ENCODE assay signal across 12 cellular contexts in the genomic region with DNA sequence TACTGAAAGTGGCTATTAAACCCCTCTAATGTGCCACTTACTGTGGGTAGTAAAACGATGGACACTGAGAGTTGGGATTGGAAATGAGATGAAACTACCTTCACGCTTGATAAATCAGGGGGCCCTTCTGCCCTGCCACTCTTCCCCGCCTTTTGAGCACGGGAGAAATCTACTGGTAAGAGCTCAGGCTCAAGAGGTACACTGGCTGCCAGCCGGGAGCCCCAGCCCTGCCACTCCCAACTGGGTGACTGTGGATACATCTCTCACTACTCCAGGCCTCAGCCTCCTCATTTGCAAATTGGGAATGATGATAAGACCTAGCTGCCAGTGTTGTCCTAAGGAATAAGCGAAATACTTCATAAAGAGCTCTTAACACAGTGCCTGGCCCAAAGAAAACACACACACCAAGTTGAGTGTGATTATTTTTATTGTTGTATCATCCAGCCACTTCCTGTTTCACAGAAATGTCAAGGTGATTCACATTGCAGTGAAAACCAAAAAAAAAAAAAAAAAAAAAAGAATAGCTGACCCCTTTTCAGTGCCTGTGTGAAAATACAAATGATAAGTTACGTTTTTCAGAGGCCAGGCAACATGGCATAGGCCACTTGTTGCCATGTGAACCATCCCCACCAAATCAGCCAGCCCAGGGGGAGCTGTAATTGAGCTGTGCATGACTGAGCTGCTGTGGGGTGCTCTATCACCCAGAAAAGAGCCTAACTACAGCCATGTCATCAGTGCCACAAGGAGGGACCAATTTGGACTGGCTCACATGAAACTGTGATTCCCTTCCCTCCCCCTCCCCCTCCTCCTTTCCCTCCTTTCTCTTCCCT. TPM values are rescaled to one million over a fixed set of nuclear protein-coding genes. Genes with fewer than 3 reads are reported as not detected.
DNase-seq lines count a peak whose midpoint lies in the region; ATAC-seq and TF ChIP-seq lines count a peak whose summit lies in the region.
"Had no signal": no experiment of that assay in that cellular context is flagged by ENCODE, and none has a peak within 500 bp of the region (broad histone marks: within the 10 kb centered on the region; RNA-seq: fewer than 3 reads in every experiment).

No MANE protein-coding gene starts in this region.

- peak overlapping the region; percentile 65 for H3K27ac ChIP-seq in CD4-positive, alpha-beta memory T cell (ENCODE audit: low read depth, low read length)
- H3K27ac ChIP-seq in adrenal gland (peak overlapping the region in 3 of 5 donors; percentile 52 to 74 (median 70)), substantia nigra (ENCODE audit: low read depth, low read length, poor library complexity, severe bottlenecking) (no peak overlapping the region)
- H3K27ac ChIP-seq: SK-N-MC had no signal

- H3K9me3 ChIP-seq in CD4-positive, alpha-beta memory T cell (ENCODE audit: control insufficient read depth in 1 of 2, low read length in 2 of 2), result no peaks in the 10 kb centered on the region
- no peaks in the 10 kb centered on the region for H3K9me3 ChIP-seq in adrenal gland (replicated peaks in 1 of 3)

- TF ChIP-seq CTCF in adrenal gland (IDR thresholded peaks at IDR 0.05) (no peak), natural killer cell (IDR thresholded peaks at IDR 0.05) (no peak)

- peak overlapping the region; percentile 63 to 89 (median 78) for H3K4me3 Mint-ChIP-seq in CD4-positive, alpha-beta memory T cell
- peak overlapping the region; percentile 78 for H3K4me3 Mint-ChIP-seq in natural killer cell

- peak in 4 of 5 donors; percentile 48 to 77 (median 52) for DNase-seq in CD4-positive, alpha-beta memory T cell
- DNase-seq in NCI-H187 (lab: John Stamatoyannopoulos, UW) (peak; percentile 22 to 59), adrenal gland (no peak), natural killer cell (peak; percentile 70), NCI-H1105 treated with DMSO at 0.1 percent for 48 hours (lab: John Stamatoyannopoulos, UW) (no peak), substantia nigra (lab: John Stamatoyannopoulos, UW) (no peak)
- DNase-seq: anterior cingulate cortex, NCI-H146 had no signal

- H3K36me3 ChIP-seq in CD4-positive, alpha-beta memory T cell (ENCODE audit: insufficient read depth, low read length), result no peaks in the 10 kb centered on the region
- no peaks in the 10 kb centered on the region for H3K36me3 ChIP-seq in adrenal gland (replicated peaks in 1 of 2)

- H3K4me1 ChIP-seq in CD4-positive, alpha-beta memory T cell (ENCODE audit: insufficient read depth, low read length), result peaks cover 62% of the 10 kb centered on the region
- H3K4me1 ChIP-seq in adrenal gland (replicated peaks in 1 of 2), result peaks cover 27 to 42% of the 10 kb centered on the region in 2 donors

- H3K4me3 ChIP-seq in CD4-positive, alpha-beta memory T cell (ENCODE audit: low read length in 2 of 2), result peak overlapping the region in 1 of 2 donors; percentile 2
- H3K4me3 ChIP-seq in adrenal gland, result no peak overlapping the region
- H3K4me3 ChIP-seq: SK-N-MC had no signal

- H3K27me3 Mint-ChIP-seq in CD4-positive, alpha-beta memory T cell, result peaks cover 0 to 3% of the 10 kb centered on the region in 2 donors
- H3K27me3 Mint-ChIP-seq in natural killer cell (ENCODE audit: low read depth in 2 of 2), result no peaks in the 10 kb centered on the region

- peak overlapping the region; percentile 90 to 98 (median 96) for H3K27ac Mint-ChIP-seq in CD4-positive, alpha-beta memory T cell
- peak overlapping the region; percentile 99 for H3K27ac Mint-ChIP-seq in natural killer cell

- intact Hi-C loops in CD4-positive, alpha-beta memory T cell (cut with micrococcal nuclease), result no loop called here
- intact Hi-C loops in adrenal gland (cut with DNase I) (no loop called here), natural killer cell (cut with micrococcal nuclease) (loop anchor here (1.0 kb wide), 1 partner anchor 26 kb away; no protein-coding TSS in a partner anchor)

- peaks cover 41 to 74% (median 57%) of the 10 kb centered on the region in 4 donors for H3K4me1 Mint-ChIP-seq in CD4-positive, alpha-beta memory T cell
- peaks cover 40 to 55% of the 10 kb centered on the region in 2 donors for H3K4me1 Mint-ChIP-seq in natural killer cell

- no peaks in the 10 kb centered on the region for H3K27me3 ChIP-seq in CD4-positive, alpha-beta memory T cell (ENCODE audit: insufficient read depth, low read length)
- no peaks in the 10 kb centered on the region for H3K27me3 ChIP-seq in adrenal gland

- 40 to 63% (median 52%) methylated on average over 7 of the region's 7 CpGs for WGBS in adrenal gland, 4 donors

- peaks cover 0 to 22% of the 10 kb centered on the region in 2 donors for H3K36me3 Mint-ChIP-seq in CD4-positive, alpha-beta memory T cell
- H3K36me3 Mint-ChIP-seq in natural killer cell, result no peaks in the 10 kb centered on the region

- ATAC-seq in natural killer cell (peak; percentile 53 to 58 (median 55)), HG02798 (IDR thresholded peaks at IDR 0.05; ENCODE audit: poor library complexity, unreplicated experiment) (no peak), HG02623 (IDR thresholded peaks at IDR 0.05; ENCODE audit: unreplicated experiment) (no peak)

- CTCF ChIA-PET in CD4-positive, alpha-beta memory T cell (lab: Charles Lee; ENCODE audit: partially characterized antibody), result interaction anchor here (0.8 to 3.7 kb wide), 13 partner anchors 9 to 49 kb away, joined by 3 to 40 read pairs (median 13); a partner anchor contains a TSS

- TF ChIP-seq POLR2A in adrenal gland (IDR thresholded peaks at IDR 0.05), result no peak

- POLR2A ChIA-PET in CD4-positive, alpha-beta memory T cell (lab: Charles Lee; ENCODE audit: partially characterized antibody), result interaction anchor here (0.6 to 18.2 kb wide), 23 partner anchors 5 to 707 kb away, joined by 3 to 403 read pairs (median 5); a partner anchor contains a TSS

- H3K9me3 Mint-ChIP-seq in CD4-positive, alpha-beta memory T cell, result no peaks in the 10 kb centered on the region
- no peaks in the 10 kb centered on the region for H3K9me3 Mint-ChIP-seq in natural killer cell

RNA-seq across cellular contexts. Expression of a gene that starts 4.4 kb away (rescaled TPM):
- 10 to 100 TPM; 24.6 to 27.5 TPM for total RNA-seq in CD4-positive, alpha-beta memory T cell
- 10 to 100 TPM; 70.1 to 74.9 TPM for polyA plus RNA-seq in CD4-positive, alpha-beta memory T cell
- total RNA-seq in adrenal gland, result 10 to 100 TPM; 34.0 to 83.4 (median 54.2) TPM
- 100 to 1,000 TPM in 2 of 3 donors, 1 to 10 TPM in 1; 9.4 to 135 (median 120) TPM for polyA plus RNA-seq in adrenal gland
- total RNA-seq in natural killer cell, result 10 to 100 TPM; 40.9 to 64.1 (median 60.0) TPM

RNA-seq across cellular contexts. Expression of a gene that starts 6.5 kb away (rescaled TPM):
- 10 to 100 TPM; 68.9 to 71.4 TPM for total RNA-seq in CD4-positive, alpha-beta memory T cell
- 100 to 1,000 TPM; 130 to 164 TPM for polyA plus RNA-seq in CD4-positive, alpha-beta memory T cell
- 10 to 100 TPM; 28.1 to 77.1 (median 46.7) TPM for total RNA-seq in adrenal gland
- 10 to 100 TPM in 2 of 3 donors, 1 to 10 TPM in 1; 7.0 to 64.4 (median 50.1) TPM for polyA plus RNA-seq in adrenal gland
- total RNA-seq in natural killer cell, result 10 to 100 TPM; 41.4 to 52.4 (median 44.6) TPM

RNA-seq across cellular contexts. Expression of a gene that starts 7.7 kb away (rescaled TPM):
- 100 to 1,000 TPM; 201 to 211 TPM for total RNA-seq in CD4-positive, alpha-beta memory T cell
- polyA plus RNA-seq in CD4-positive, alpha-beta memory T cell, result 10 to 100 TPM in 1 of 2 donors, 1 to 10 TPM in 1; 9.0 to 23.6 TPM
- total RNA-seq in adrenal gland (100 to 1,000 TPM in 7 of 8 donors, 10 to 100 TPM in 1; 70.9 to 362 (median 221) TPM), natural killer cell (100 to 1,000 TPM; 121 to 155 (median 140) TPM)
- 100 to 1,000 TPM in 2 of 3 donors, 10 to 100 TPM in 1; 40.2 to 323 (median 265) TPM for polyA plus RNA-seq in adrenal gland

RNA-seq across cellular contexts. Expression of a gene that starts 10.0 kb away (rescaled TPM):
- 100 to 1,000 TPM; 151 to 154 TPM for total RNA-seq in CD4-positive, alpha-beta memory T cell
- 10 to 100 TPM in 1 of 2 donors, 1 to 10 TPM in 1; 8.9 to 25.2 TPM for polyA plus RNA-seq in CD4-positive, alpha-beta memory T cell
- 10 to 100 TPM; 12.8 to 56.3 (median 36.0) TPM for total RNA-seq in adrenal gland
- polyA plus RNA-seq in adrenal gland, result 10 to 100 TPM in 2 of 3 donors, 1 to 10 TPM in 1; 8.7 to 68.0 (median 33.9) TPM
- 100 to 1,000 TPM; 129 to 137 (median 135) TPM for total RNA-seq in natural killer cell

RNA-seq across cellular contexts. Expression of a gene that starts 29.8 kb away (rescaled TPM):
- total RNA-seq in CD4-positive, alpha-beta memory T cell, result 1 to 10 TPM; 1.6 to 2.7 TPM
- 1 to 10 TPM in 1 of 2 donors, not detected in 1; 1.2 TPM for polyA plus RNA-seq in CD4-positive, alpha-beta memory T cell
- total RNA-seq in adrenal gland (1 to 10 TPM in 1 of 8 donors, under 1 TPM in 3, not detected in 4; 0.14 to 1.5 (median 0.40) TPM), natural killer cell (10 to 100 TPM in 1 of 3 donors, 1 to 10 TPM in 2; 6.3 to 11.2 (median 7.1) TPM)
- 10 to 100 TPM in 1 of 3 donors, 1 to 10 TPM in 1, not detected in 1; 2.4 to 12.5 TPM for polyA plus RNA-seq in adrenal gland
- total RNA-seq: frontal cortex had no signal

Comparison
In these comparisons a context has a peak if more than half of its experiments do, and no peak if none do; other contexts are left out.
1. DNase-seq: peak in CD4-positive, alpha-beta memory T cell (4 of 5), NCI-H187 (2 of 2) and natural killer cell (single experiment); none in adrenal gland (0 of 7), NCI-H1105 treated with DMSO at 0.1 percent for 48 hours (single experiment) and substantia nigra (0 of 49).
2. ATAC-seq: peak in natural killer cell (3 of 3); none in HG02798 (single experiment) and HG02623 (single experiment).